In genomic region chr10:95289003-95289920, GRCh38 we compare ENCODE assay signal across 8 cellular contexts. TPM values are rescaled to one million over a fixed set of nuclear protein-coding genes. Genes with fewer than 3 reads are reported as not detected.
DNase-seq lines count a peak whose midpoint lies in the region; ATAC-seq and TF ChIP-seq lines count a peak whose summit lies in the region.

No MANE protein-coding gene starts in this region.

- peak overlapping the region; percentile 82 for H3K4me3 ChIP-seq in iPS-11a (ENCODE audit: low read depth, low read length)

- in situ Hi-C loops in Caki2 (cut with HindIII; ENCODE audit: low pct_unique_long_range_greater_than_20kb, low sequenced_read_pairs), result no loop called here

- no peaks in the 10 kb centered on the region for H3K4me1 Mint-ChIP-seq in activated T-helper 17 cell treated with anti-CD3 and anti-CD28 coated beads, Interleukin-2, amount 50 U/mL, for 72 hours
- H3K4me1 Mint-ChIP-seq in stimulated activated memory B cell treated with anti-CD40 and anti-IgM and Interleukin-4, amounts not matched to agents 10 μg/mL and 1 μg/mL and 100 μg/mL, for 72 hours, result peaks cover 86% of the 10 kb centered on the region

- no peak for ATAC-seq in activated T-helper 17 cell treated with anti-CD3 and anti-CD28 coated beads, Interleukin-2, amount 50 U/mL, for 72 hours (replicated peaks)
- ATAC-seq in stimulated activated memory B cell treated with anti-CD40 and anti-IgM and Interleukin-4, amounts not matched to agents 10 μg/mL and 1 μg/mL and 100 μg/mL, for 72 hours, result no peak
- no peak for ATAC-seq in sciatic nerve

- no peak overlapping the region for H3K27ac Mint-ChIP-seq in activated T-helper 17 cell treated with anti-CD3 and anti-CD28 coated beads, Interleukin-2, amount 50 U/mL, for 72 hours
- H3K27ac Mint-ChIP-seq in stimulated activated memory B cell treated with anti-CD40 and anti-IgM and Interleukin-4, amounts not matched to agents 10 μg/mL and 1 μg/mL and 100 μg/mL, for 72 hours, result peak overlapping the region; percentile 93

- no peaks in the 10 kb centered on the region for H3K9me3 Mint-ChIP-seq in activated T-helper 17 cell treated with anti-CD3 and anti-CD28 coated beads, Interleukin-2, amount 50 U/mL, for 72 hours
- H3K9me3 Mint-ChIP-seq in stimulated activated memory B cell treated with anti-CD40 and anti-IgM and Interleukin-4, amounts not matched to agents 10 μg/mL and 1 μg/mL and 100 μg/mL, for 72 hours, result no peaks in the 10 kb centered on the region

- peak; percentile 93 for TF ChIP-seq EP300 in Ishikawa (IDR thresholded peaks at IDR 0.05; ENCODE audit: borderline replicate concordance)

- peak overlapping the region; percentile 45 for H3K4me3 Mint-ChIP-seq in activated T-helper 17 cell treated with anti-CD3 and anti-CD28 coated beads, Interleukin-2, amount 50 U/mL, for 72 hours
- peak overlapping the region; percentile 96 for H3K4me3 Mint-ChIP-seq in stimulated activated memory B cell treated with anti-CD40 and anti-IgM and Interleukin-4, amounts not matched to agents 10 μg/mL and 1 μg/mL and 100 μg/mL, for 72 hours

- no peaks in the 10 kb centered on the region for H3K36me3 Mint-ChIP-seq in activated T-helper 17 cell treated with anti-CD3 and anti-CD28 coated beads, Interleukin-2, amount 50 U/mL, for 72 hours (ENCODE audit: low read depth)
- H3K36me3 Mint-ChIP-seq in stimulated activated memory B cell treated with anti-CD40 and anti-IgM and Interleukin-4, amounts not matched to agents 10 μg/mL and 1 μg/mL and 100 μg/mL, for 72 hours, result no peaks in the 10 kb centered on the region

- peak; percentile 43 for DNase-seq in Caki2 (ENCODE audit: low read depth)
- no peak for DNase-seq in sciatic nerve (ENCODE audit: low spot score)
- DNase-seq in effector CD8-positive, alpha-beta T cell (lab: John Stamatoyannopoulos, UW), result no peak
- DNase-seq in A172 (ENCODE audit: low spot score), result no peak

- peak; percentile 1; the same call in 1 of the 2 replicates for TF ChIP-seq RAD21 in Ishikawa (IDR thresholded peaks at IDR 0.05; ENCODE audit: low read depth)

- peaks cover 50% of the 10 kb centered on the region for H3K27me3 Mint-ChIP-seq in activated T-helper 17 cell treated with anti-CD3 and anti-CD28 coated beads, Interleukin-2, amount 50 U/mL, for 72 hours
- no peaks in the 10 kb centered on the region for H3K27me3 Mint-ChIP-seq in stimulated activated memory B cell treated with anti-CD40 and anti-IgM and Interleukin-4, amounts not matched to agents 10 μg/mL and 1 μg/mL and 100 μg/mL, for 72 hours

- intact Hi-C loops in sciatic nerve (cut with DNase I), result no loop called here

TF ChIP-seq in Ishikawa, 13 proteins besides CTCF, POLR2A, EP300 and RAD21:
- TF ChIP-seq TCF12 (IDR thresholded peaks at IDR 0.05; ENCODE audit: low read depth) (peak; percentile 95), TAF1 (IDR thresholded peaks at IDR 0.05; ENCODE audit: low read depth) (no peak), MAX (IDR thresholded peaks at IDR 0.05) (peak; percentile 69; the same call in 1 of the 2 replicates), TEAD4 (IDR thresholded peaks at IDR 0.05) (peak; percentile 91), EGR1 (IDR thresholded peaks at IDR 0.05) (no peak), FOXM1 (IDR thresholded peaks at IDR 0.05; ENCODE audit: borderline replicate concordance, low read depth) (peak; percentile 92), NFIC (IDR thresholded peaks at IDR 0.05) (peak; percentile 93), ZBTB7A (IDR thresholded peaks at IDR 0.05; ENCODE audit: low read depth) (0 out of 2 replicates have a peak, but pooled peaks have one; percentile 26), CEBPB (IDR thresholded peaks at IDR 0.05) (peak; percentile 88), USF1 (IDR thresholded peaks at IDR 0.05) (0 out of 2 replicates have a peak, but pooled peaks have one; percentile 6), CREB1 (IDR thresholded peaks at IDR 0.05; ENCODE audit: low read depth) (no peak; the same call in 1 of the 2 replicates), YY1 (IDR thresholded peaks at IDR 0.05; ENCODE audit: low read depth) (peak; percentile 54; the same call in 1 of the 2 replicates)
TF ChIP-seq in Ishikawa: peak in this region for 9.

RNA-seq across cellular contexts. Expression of gene PDLIM1, which starts 1.5 kb away (rescaled TPM):
- 14.8 and 16.9 TPM in 2 replicates for total RNA-seq in Caki2 (2014; rRNA removed; shearing (Covaris generic); ENCODE audit: low replicate concordance)
- total RNA-seq in activated T-helper 17 cell treated with anti-CD3 and anti-CD28 coated beads, Interleukin-2, amount 50 U/mL, for 72 hours, result 1 to 10 TPM in 1 of 2 donors, under 1 TPM in 1; 0.42 to 3.5 TPM
- total RNA-seq in sciatic nerve, result 138 TPM
- 18.9 and 20.9 TPM in 2 replicates for total RNA-seq in A172 (2014; rRNA removed; shearing (Covaris generic))
